In the genomic region with DNA sequence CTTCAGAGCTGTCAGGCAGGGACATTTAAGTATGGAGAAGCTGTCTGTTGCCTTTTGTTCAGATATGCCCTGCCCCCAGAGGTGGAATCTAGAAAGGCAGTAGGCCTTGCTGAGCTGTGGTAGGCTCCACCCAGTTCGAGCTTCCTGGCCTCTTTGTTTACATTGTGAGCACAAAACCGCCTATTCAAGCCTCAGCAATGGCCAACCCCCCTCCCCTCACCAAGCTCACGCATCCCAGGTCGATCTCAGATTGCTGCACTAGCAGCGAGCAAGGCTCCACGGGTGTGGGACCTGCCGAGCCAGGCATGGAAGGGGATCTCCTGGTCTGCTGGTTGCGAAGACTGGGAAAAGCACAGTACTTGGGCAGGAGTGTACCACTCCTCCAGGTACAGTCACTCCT, we compare ENCODE assay signal across 27 cellular contexts. TPM values are rescaled to one million over a fixed set of nuclear protein-coding genes. Genes with fewer than 3 reads are reported as not detected.
DNase-seq lines count a peak whose midpoint lies in the region; ATAC-seq, FAIRE-seq and TF ChIP-seq lines count a peak whose summit lies in the region.
"Had no signal": no experiment of that assay in that cellular context is flagged by ENCODE, and none has a peak within 500 bp of the region (broad histone marks: within the 10 kb centered on the region; RNA-seq: fewer than 3 reads in every experiment).

No MANE protein-coding gene starts in this region.

- peaks cover 30% of the 10 kb centered on the region for H3K9me3 Mint-ChIP-seq in activated naive CD4-positive, alpha-beta T cell treated with anti-CD3 and anti-CD28 coated beads, Interleukin-2, amount 10 ng/mL, durations not matched to agents 7 days and 5 days

- H3K4me3 Mint-ChIP-seq in activated naive CD4-positive, alpha-beta T cell treated with anti-CD3 and anti-CD28 coated beads, Interleukin-2, amount 10 ng/mL, durations not matched to agents 7 days and 5 days, result no peak overlapping the region
- H3K4me3 Mint-ChIP-seq: activated CD8-positive, alpha-beta memory T cell treated with anti-CD3 and anti-CD28 coated beads, Interleukin-2, amount 10 ng/mL, durations not matched to agents 7 days and 5 days; activated naive CD8-positive, alpha-beta T cell treated with anti-CD3 and anti-CD28 coated beads for 36 hours; activated T-cell treated with anti-CD3 and anti-CD28 coated beads, Interleukin-2, amount 50 U/mL, for 72 hours; central memory CD8-positive, alpha-beta T cell; stimulated activated memory B cell treated with anti-CD40 and anti-IgM and Interleukin-4, amounts not matched to agents 10 μg/mL and 1 μg/mL and 100 μg/mL, for 72 hours had no signal

- peaks cover 60% of the 10 kb centered on the region for H3K36me3 Mint-ChIP-seq in activated naive CD4-positive, alpha-beta T cell treated with anti-CD3 and anti-CD28 coated beads, Interleukin-2, amount 10 ng/mL, durations not matched to agents 7 days and 5 days

- H3K4me1 Mint-ChIP-seq in activated naive CD4-positive, alpha-beta T cell treated with anti-CD3 and anti-CD28 coated beads, Interleukin-2, amount 10 ng/mL, durations not matched to agents 7 days and 5 days, result peaks cover 17% of the 10 kb centered on the region
- H3K4me1 Mint-ChIP-seq: activated CD8-positive, alpha-beta memory T cell treated with anti-CD3 and anti-CD28 coated beads, Interleukin-2, amount 10 ng/mL, durations not matched to agents 7 days and 5 days; activated naive CD8-positive, alpha-beta T cell treated with anti-CD3 and anti-CD28 coated beads for 36 hours; stimulated activated memory B cell treated with anti-CD40 and anti-IgM and Interleukin-4, amounts not matched to agents 10 μg/mL and 1 μg/mL and 100 μg/mL, for 72 hours had no signal

- no TSS peak for BruUV-seq in HepG2 (replicated peaks; lab: Mats Ljungman, UMichigan)

- H2AFZ ChIP-seq in HepG2 (ENCODE audit: low read length), result no peak overlapping the region

- intact Hi-C loops in HepG2 (cut with micrococcal nuclease; ENCODE audit: unreplicated experiment), result no loop called here
- intact Hi-C loops in right lobe of liver (cut with DNase I), result no loop called here
- intact Hi-C loops in posterior vena cava (cut with DNase I), result no loop called here
- intact Hi-C loops in esophagus muscularis mucosa (cut with DNase I), result no loop called here

- no peaks in the 10 kb centered on the region for H4K20me1 ChIP-seq in HepG2 (ENCODE audit: insufficient read depth, low read length)

- WGBS in HepG2 (ENCODE audit: low lambda C conversion rate), result no CpG with 5 or more reads among the region's 8 CpGs
- 39% methylated on average over 3 of the region's 8 CpGs for WGBS in right lobe of liver (ENCODE audit: insufficient coverage, low coverage, low lambda C conversion rate, missing lambda C conversion rate)
- WGBS in esophagus muscularis mucosa, result 80% methylated on average over 4 of the region's 8 CpGs

- DNase-seq in HepG2 (ENCODE audit: low spot score), result peak; percentile 83
- no peak for DNase-seq in right lobe of liver
- DNase-seq in HT1080 (ENCODE audit: low read depth), result peak; percentile 1
- peak; percentile 26 for DNase-seq in activated naive CD4-positive, alpha-beta T cell treated with anti-CD3 and anti-CD28 coated beads, Interleukin-2, amount 10 ng/mL, durations not matched to agents 7 days and 5 days
- peak; percentile 0 for DNase-seq in stimulated activated naive CD4-positive, alpha-beta T cell treated with Interleukin-2 at 50 U/mL for 16 hours (lab: John Stamatoyannopoulos, UW)
- no peak for DNase-seq in posterior vena cava (ENCODE audit: low spot score)
- no peak for DNase-seq in esophagus muscularis mucosa (ENCODE audit: extremely low spot score)
- DNase-seq: activated CD8-positive, alpha-beta memory T cell treated with anti-CD3 and anti-CD28 coated beads, Interleukin-2, amount 10 ng/mL, durations not matched to agents 7 days and 5 days; activated naive CD8-positive, alpha-beta T cell treated with anti-CD3 and anti-CD28 coated beads for 36 hours; activated T-cell treated with anti-CD3 and anti-CD28 coated beads, Interleukin-2, amount 50 U/mL, for 72 hours; EL; glutamatergic neuron; IMR-90; kidney glomerular epithelial cell; NCI-H1092; NCI-H2029; NCI-H446 treated with DMSO at 0.1 percent for 48 hours; Peyer's patch; psoas muscle; testis; uterus had no signal

- TF ChIP-seq RAD21 in HepG2 (CRISPR knock-in tag; IDR thresholded peaks at IDR 0.05), result peak; percentile 28; the same call in 1 of the 2 replicates

- H3K9me3 ChIP-seq in HepG2 (ENCODE audit: low read length) (no peaks in the 10 kb centered on the region), right lobe of liver (peaks cover 0 to 4% (median 0%) of the 10 kb centered on the region in 4 donors), esophagus muscularis mucosa (peaks cover 0 to 21% (median 0%) of the 10 kb centered on the region in 4 donors)
- H3K9me3 ChIP-seq: testis, uterus had no signal

- CTCF ChIA-PET in HepG2 (lab: Yijun Ruan, JAX; ENCODE audit: low intra/inter-chr PET ratio, low total read pairs), result no interaction called here
- CTCF ChIA-PET in activated naive CD4-positive, alpha-beta T cell treated with anti-CD3 and anti-CD28 coated beads, Interleukin-2, amount 10 ng/mL, durations not matched to agents 7 days and 5 days (lab: Charles Lee), result interaction anchor here (1.6 kb wide), 1 partner anchor 11 kb away, joined by 3 read pairs; no protein-coding TSS in a partner anchor

- no peak overlapping the region for H3K9ac ChIP-seq in HepG2 (ENCODE audit: insufficient read depth, low read depth, low read length)

- peak; percentile 99 for ATAC-seq in HepG2
- no peak for ATAC-seq in right lobe of liver
- ATAC-seq: activated CD8-positive, alpha-beta memory T cell treated with anti-CD3 and anti-CD28 coated beads, Interleukin-2, amount 10 ng/mL, durations not matched to agents 7 days and 5 days; activated T-cell treated with anti-CD3 and anti-CD28 coated beads, Interleukin-2, amount 50 U/mL, for 72 hours; psoas muscle; stimulated activated memory B cell treated with anti-CD40 and anti-IgM and Interleukin-4, amounts not matched to agents 10 μg/mL and 1 μg/mL and 100 μg/mL, for 72 hours had no signal

- FAIRE-seq in HepG2 (lab: Jason Lieb, UNC), result peak; percentile 88
- FAIRE-seq: astrocyte, endothelial cell of umbilical vein had no signal

- TF ChIP-seq CTCF in HepG2 (CRISPR knock-in tag; IDR thresholded peaks at IDR 0.05), result peak; percentile 50
- no peak for TF ChIP-seq CTCF in right lobe of liver (IDR thresholded peaks at IDR 0.05)
- TF ChIP-seq CTCF in esophagus muscularis mucosa (IDR thresholded peaks at IDR 0.05), result no peak

- H3K27ac ChIP-seq in HepG2 (ENCODE audit: extremely low read length, insufficient read depth, low read length) (peak overlapping the region; percentile 36), right lobe of liver (no peak overlapping the region), esophagus muscularis mucosa (replicated peaks in 1 of 4) (no peak overlapping the region)
- H3K27ac ChIP-seq: C4-2B, HL-60, Peyer's patch, psoas muscle, testis, uterus had no signal

- H3K4me3 ChIP-seq in HepG2 (replicated peaks in 1 of 3; ENCODE audit: insufficient read depth in 1 of 3, low read depth in 2 of 3, low read length in 3 of 3), result 0 out of 6 replicates have a peak overlapping the region, but pooled peaks of 1 of the 3 experiments have one; percentile 23
- no peak overlapping the region for H3K4me3 ChIP-seq in right lobe of liver
- no peak overlapping the region for H3K4me3 ChIP-seq in esophagus muscularis mucosa
- H3K4me3 ChIP-seq: Peyer's patch, psoas muscle, testis, uterus had no signal

- H3K4me1 ChIP-seq in HepG2 (ENCODE audit: insufficient read depth, low read length) (peaks cover 13% of the 10 kb centered on the region), right lobe of liver (no peaks in the 10 kb centered on the region), esophagus muscularis mucosa (no peaks in the 10 kb centered on the region)
- H3K4me1 ChIP-seq: Peyer's patch, psoas muscle, testis, uterus had no signal

- TF ChIP-seq EP300 in HepG2 (IDR thresholded peaks at IDR 0.05; ENCODE audit: low read depth in 2 of 2, low read length in 2 of 2) (no peak), HepG2 (CRISPR knock-in tag; IDR thresholded peaks at IDR 0.05; ENCODE audit: borderline replicate concordance) (no peak), esophagus muscularis mucosa (IDR thresholded peaks at IDR 0.05) (no peak)

- H3K27me3 Mint-ChIP-seq in activated naive CD4-positive, alpha-beta T cell treated with anti-CD3 and anti-CD28 coated beads, Interleukin-2, amount 10 ng/mL, durations not matched to agents 7 days and 5 days, result no peaks in the 10 kb centered on the region
- H3K27me3 Mint-ChIP-seq: activated CD8-positive, alpha-beta memory T cell treated with anti-CD3 and anti-CD28 coated beads, Interleukin-2, amount 10 ng/mL, durations not matched to agents 7 days and 5 days; activated naive CD8-positive, alpha-beta T cell treated with anti-CD3 and anti-CD28 coated beads for 36 hours; central memory CD8-positive, alpha-beta T cell; stimulated activated memory B cell treated with anti-CD40 and anti-IgM and Interleukin-4, amounts not matched to agents 10 μg/mL and 1 μg/mL and 100 μg/mL, for 72 hours had no signal

- H3K36me3 ChIP-seq in HepG2 (replicated peaks in 1 of 2; ENCODE audit: control insufficient read depth in 1 of 2, insufficient read depth in 2 of 2, low read length in 2 of 2), result no peaks in the 10 kb centered on the region
- H3K36me3 ChIP-seq in right lobe of liver, result no peaks in the 10 kb centered on the region
- H3K36me3 ChIP-seq in esophagus muscularis mucosa, result peaks cover 0 to 3% (median 0%) of the 10 kb centered on the region in 4 donors
- H3K36me3 ChIP-seq: Peyer's patch, uterus had no signal

- in situ Hi-C loops in HepG2 (cut with HindIII; ENCODE audit: extremely low pct_ligation_motif_present, low pct_unique_long_range_greater_than_20kb), result no loop called here

- H3K79me2 ChIP-seq in HepG2 (ENCODE audit: insufficient read depth, low read length), result no peaks in the 10 kb centered on the region

- H3K27me3 ChIP-seq in HepG2 (ENCODE audit: control insufficient read depth in 1 of 2, insufficient read depth in 2 of 2, low read length in 2 of 2) (no peaks in the 10 kb centered on the region), right lobe of liver (no peaks in the 10 kb centered on the region), esophagus muscularis mucosa (no peaks in the 10 kb centered on the region)
- H3K27me3 ChIP-seq: Peyer's patch, testis, uterus had no signal

- POLR2A ChIA-PET in HepG2 (lab: Yijun Ruan, JAX), result no interaction called here

- H3K4me2 ChIP-seq in HepG2 (ENCODE audit: low read depth, low read length), result peak overlapping the region; percentile 65

- no peak overlapping the region for H3K27ac Mint-ChIP-seq in activated naive CD4-positive, alpha-beta T cell treated with anti-CD3 and anti-CD28 coated beads, Interleukin-2, amount 10 ng/mL, durations not matched to agents 7 days and 5 days
- H3K27ac Mint-ChIP-seq: activated CD8-positive, alpha-beta memory T cell treated with anti-CD3 and anti-CD28 coated beads, Interleukin-2, amount 10 ng/mL, durations not matched to agents 7 days and 5 days; activated naive CD8-positive, alpha-beta T cell treated with anti-CD3 and anti-CD28 coated beads for 36 hours; activated T-cell treated with anti-CD3 and anti-CD28 coated beads, Interleukin-2, amount 50 U/mL, for 72 hours; stimulated activated memory B cell treated with anti-CD40 and anti-IgM and Interleukin-4, amounts not matched to agents 10 μg/mL and 1 μg/mL and 100 μg/mL, for 72 hours had no signal

- TF ChIP-seq POLR2A in HepG2 (IDR thresholded peaks at IDR 0.05; ENCODE audit: insufficient read depth in 1 of 2, low read depth in 2 of 2, low read length in 2 of 2) (no peak), right lobe of liver (IDR thresholded peaks at IDR 0.05) (no peak), esophagus muscularis mucosa (IDR thresholded peaks at IDR 0.05; ENCODE audit: low read depth) (no peak)

RNA-seq across cellular contexts. Expression of gene ZNF674, which starts 59.3 kb away (rescaled TPM):
- total RNA-seq in HepG2 (2016; rRNA removed; fragmentation: Illumina TruSeq; extraction: Trizol) (3.5 and 4.2 TPM in 2 replicates), right lobe of liver (1 to 10 TPM in 5 of 6 experiments, under 1 TPM in 1; 0.86 to 3.1 (median 2.2) TPM), posterior vena cava (1 to 10 TPM; 4.6 to 5.6 TPM), esophagus muscularis mucosa (1 to 10 TPM; 2.0 to 5.0 (median 2.8) TPM)
- 0.35 and 1.0 TPM in 2 replicates for total RNA-seq in HepG2 (2016; cell fraction: cytosol; rRNA removed; fragmentation: Illumina TruSeq; extraction: Trizol; ENCODE audit: low read depth)
- total RNA-seq in HepG2 (2016; cell fraction: insoluble cytoplasmic fraction; rRNA removed; fragmentation: Illumina TruSeq; extraction: Trizol), result 2.6 and 4.7 TPM in 2 replicates
- total RNA-seq in HepG2 (2016; cell fraction: membrane; rRNA removed; fragmentation: Illumina TruSeq; extraction: Trizol), result 1.1 and 1.5 TPM in 2 replicates
- total RNA-seq in HepG2 (2016; cell fraction: nucleus; rRNA removed; fragmentation: Illumina TruSeq; extraction: Trizol), result 2.3 and 4.8 TPM in 2 replicates
- polyA plus RNA-seq in HepG2 (2011; rRNA removed), result 2.9 and 4.0 TPM in 2 replicates
- polyA plus RNA-seq in HepG2 (2011; cell fraction: cytosol; rRNA removed), result 1.3 and 2.6 TPM in 2 replicates
- 4.5 and 5.2 TPM in 2 replicates for polyA plus RNA-seq in HepG2 (2011; cell fraction: nucleus; rRNA removed)
- 1.7 and 2.4 TPM in 2 replicates for polyA plus RNA-seq in HepG2 (2012)
- 0.17 and 0.28 TPM in 2 replicates for polyA plus RNA-seq in HepG2 (2016; cell fraction: cytosol; fragmentation: Illumina TruSeq; extraction: Trizol; ENCODE audit: low read depth)
- 2.6 and 3.3 TPM in 2 replicates for polyA plus RNA-seq in HepG2 (2016; cell fraction: insoluble cytoplasmic fraction; fragmentation: Illumina TruSeq; extraction: Trizol; ENCODE audit: low read depth)
- 0.33 and 0.52 TPM in 2 replicates for polyA plus RNA-seq in HepG2 (2016; cell fraction: membrane; fragmentation: Illumina TruSeq; extraction: Trizol; ENCODE audit: low read depth)
- 5.1 and 5.8 TPM in 2 replicates for polyA plus RNA-seq in HepG2 (2016; cell fraction: nucleus; fragmentation: Illumina TruSeq; extraction: Trizol; ENCODE audit: insufficient read depth, low read depth)
- 9.1 and 19.5 TPM in 2 replicates for polyA minus RNA-seq in HepG2 (2011; rRNA and poly(A)+ RNA removed; ENCODE audit: low replicate concordance)
- 1.8 and 2.8 TPM in 2 replicates for polyA minus RNA-seq in HepG2 (2011; cell fraction: cytosol; rRNA and poly(A)+ RNA removed)
- polyA minus RNA-seq in HepG2 (2011; cell fraction: nucleus; rRNA and poly(A)+ RNA removed), result 6.8 and 9.7 TPM in 2 replicates
- 1.8 and 4.3 TPM in 2 replicates for total RNA-seq in HT1080 (2014; rRNA removed; shearing (Covaris generic))
- 1.9 and 2.7 TPM in 2 replicates for polyA plus RNA-seq in HT1080 (2015; cell fraction: cytosol; rRNA removed)
- 5.3 and 7.6 TPM in 2 replicates for polyA plus RNA-seq in HT1080 (2015; cell fraction: nucleus; rRNA removed)

Comparison
In these comparisons a context has a peak if more than half of its experiments do, and no peak if none do; other contexts are left out.
1. DNase-seq: peak in HepG2 (single experiment), HT1080 (single experiment), activated naive CD4-positive, alpha-beta T cell treated with anti-CD3 and anti-CD28 coated beads, Interleukin-2, amount 10 ng/mL, durations not matched to agents 7 days and 5 days (single experiment) and stimulated activated naive CD4-positive, alpha-beta T cell treated with Interleukin-2 at 50 U/mL for 16 hours (single experiment); none in right lobe of liver (0 of 3), posterior vena cava (single experiment) and esophagus muscularis mucosa (single experiment).